Comparison of ENCODE assay signal across 21 cellular contexts in the genomic region with DNA sequence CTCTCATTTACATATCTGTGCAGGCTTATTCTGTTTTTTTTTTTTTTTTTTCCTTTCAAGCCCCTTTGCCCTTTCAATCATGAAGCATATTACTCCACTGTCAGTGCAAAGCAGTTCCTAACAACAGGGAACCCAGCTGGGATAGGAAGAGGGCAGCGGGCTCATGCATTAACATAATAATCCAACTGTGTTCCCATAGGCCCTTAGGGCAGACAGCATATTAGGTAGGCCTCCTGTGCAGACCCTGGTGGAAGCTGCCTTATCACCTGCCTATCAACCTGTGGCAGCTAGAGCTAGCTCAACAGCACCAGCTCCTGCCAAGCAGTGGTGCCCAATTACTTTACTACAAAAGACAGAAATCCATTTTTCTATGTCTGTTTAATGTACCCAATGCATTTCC. TPM values are rescaled to one million over a fixed set of nuclear protein-coding genes. Genes with fewer than 3 reads are reported as not detected.
A peak's percentile ranks its signal among the peaks of the same experiment; 100 is the strongest.
DNase-seq lines count a peak whose midpoint lies in the region; ATAC-seq, FAIRE-seq and TF ChIP-seq lines count a peak whose summit lies in the region.
"Had no signal": no experiment of that assay in that cellular context is flagged by ENCODE, and none has a peak within 500 bp of the region (broad histone marks: within the 10 kb centered on the region; RNA-seq: fewer than 3 reads in every experiment).

No MANE protein-coding gene starts in this region.

- H3K4me2 ChIP-seq in H9 (ENCODE audit: insufficient read depth, insufficient read length, low read length) = no peak overlapping the region

- no peak overlapping the region for H2AK5ac ChIP-seq in H9 (ENCODE audit: insufficient read length, low read length)

- no peak overlapping the region for H2BK20ac ChIP-seq in H9 (ENCODE audit: low read depth, low read length, poor library complexity, severe bottlenecking)

- H3K79me1 ChIP-seq in H9 (ENCODE audit: insufficient read depth, low read depth, low read length, poor library complexity, severe bottlenecking) = no peaks in the 10 kb centered on the region

- no peak overlapping the region for H3K23ac ChIP-seq in H9 (ENCODE audit: insufficient read length, low read depth, low read length)

- no peak overlapping the region for H3K4ac ChIP-seq in H9 (ENCODE audit: low read depth, low read length)

- no peak for TF ChIP-seq POLR2A in GM12891 (IDR thresholded peaks at IDR 0.05; ENCODE audit: low read depth, low read length)

- H3K4me1 ChIP-seq in H9 (ENCODE audit: insufficient read depth, low read length) = no peaks in the 10 kb centered on the region
- H3K4me1 ChIP-seq: lower lobe of right lung, upper lobe of right lung had no signal

- H3K27me3 ChIP-seq in H9 (ENCODE audit: insufficient read depth, low read length) = no peaks in the 10 kb centered on the region
- H3K27me3 ChIP-seq: upper lobe of right lung had no signal

- no peak overlapping the region for H2BK120ac ChIP-seq in H9 (ENCODE audit: low read depth, low read length, poor library complexity, severe bottlenecking)

- H3K9ac ChIP-seq in H9 (ENCODE audit: extremely low read depth, insufficient read length, low read length) = no peak overlapping the region
- H3K9ac ChIP-seq in SK-N-MC (ENCODE audit: insufficient read length) = peak overlapping the region; percentile 13

- DNase-seq in H9 (peak; percentile 75), NCI-H2081 treated with DMSO at 0.1 percent for 48 hours (lab: John Stamatoyannopoulos, UW) (peak; percentile 50), SK-N-MC (ENCODE audit: low read depth, low spot score) (no peak), islet precursor cell (peak; percentile 79), GM12891 (ENCODE audit: insufficient read length, low spot score) (no peak), AG08395 (ENCODE audit: low spot score) (no peak), AML-193 (lab: John Stamatoyannopoulos, UW) (no peak)
- DNase-seq in stimulated activated naive B cell treated with anti-CD40 and anti-IgM and Interleukin-4, amounts not matched to agents 10 μg/mL and 1 μg/mL and 100 μg/mL, for 72 hours = no peak
- DNase-seq: activated CD8-positive, alpha-beta memory T cell treated with anti-CD3 and anti-CD28 coated beads, Interleukin-2, amount 50 U/mL, for 4 hours; activated effector memory CD4-positive, alpha-beta T cell treated with Interleukin-2 at 50 U/mL for 16 hours; activated naive CD8-positive, alpha-beta T cell treated with anti-CD3 and anti-CD28 coated beads, Interleukin-2, amount 50 U/mL, for 24 hours; lower lobe of right lung; occipital lobe; OCI-M1; SHP77 treated with DMSO at 0.1 percent for 48 hours; stimulated activated CD4-positive, alpha-beta T cell treated with anti-CD3 and anti-CD28 coated beads, Interleukin-4, amount 100 ng/mL, for 1 hour; T-helper 17 cell; upper lobe of right lung; WERI-Rb-1 had no signal

- no peak overlapping the region for H3K56ac ChIP-seq in H9 (ENCODE audit: insufficient read length, low read depth, low read length)

- H3K27ac Mint-ChIP-seq in H9 = no peak overlapping the region
- H3K27ac Mint-ChIP-seq in stimulated activated naive B cell treated with anti-CD40 and anti-IgM and Interleukin-4, amounts not matched to agents 10 μg/mL and 1 μg/mL and 100 μg/mL, for 72 hours = no peak overlapping the region
- H3K27ac Mint-ChIP-seq: activated naive CD8-positive, alpha-beta T cell treated with anti-CD3 and anti-CD28 coated beads, Interleukin-2, amount 50 U/mL, for 24 hours; T-helper 17 cell had no signal

- no peaks in the 10 kb centered on the region for H3K36me3 Mint-ChIP-seq in H9 (ENCODE audit: insufficient read depth in 1 of 3, low read depth in 3 of 3)
- H3K36me3 Mint-ChIP-seq in stimulated activated naive B cell treated with anti-CD40 and anti-IgM and Interleukin-4, amounts not matched to agents 10 μg/mL and 1 μg/mL and 100 μg/mL, for 72 hours = peaks cover 8% of the 10 kb centered on the region in 2 donors
- H3K36me3 Mint-ChIP-seq: brain had no signal

- H3T11ph ChIP-seq in H9 (ENCODE audit: low read length) = no peak overlapping the region

- no peak overlapping the region for H2AFZ ChIP-seq in H9 (ENCODE audit: low read length)

- no peak overlapping the region for H2BK15ac ChIP-seq in H9 (ENCODE audit: low read depth, low read length)

- no peak for FAIRE-seq in GM12891 (lab: Jason Lieb, UNC)
- FAIRE-seq: HepG2 had no signal

- peaks cover 14 to 16% of the 10 kb centered on the region in 2 experiments for H3K4me1 Mint-ChIP-seq in H9
- no peaks in the 10 kb centered on the region for H3K4me1 Mint-ChIP-seq in stimulated activated naive B cell treated with anti-CD40 and anti-IgM and Interleukin-4, amounts not matched to agents 10 μg/mL and 1 μg/mL and 100 μg/mL, for 72 hours
- H3K4me1 Mint-ChIP-seq: activated naive CD8-positive, alpha-beta T cell treated with anti-CD3 and anti-CD28 coated beads, Interleukin-2, amount 50 U/mL, for 24 hours had no signal

- no peak overlapping the region for H3K14ac ChIP-seq in H9 (ENCODE audit: insufficient read depth, low read length)

- no peaks in the 10 kb centered on the region for H3K23me2 ChIP-seq in H9 (ENCODE audit: insufficient read length, low read depth, low read length, poor library complexity, severe bottlenecking)

- H3K4me3 Mint-ChIP-seq in H9 = peak overlapping the region in 1 of 2 experiments; percentile 16; a peak in 1 of 5 replicates
- no peak overlapping the region for H3K4me3 Mint-ChIP-seq in stimulated activated naive B cell treated with anti-CD40 and anti-IgM and Interleukin-4, amounts not matched to agents 10 μg/mL and 1 μg/mL and 100 μg/mL, for 72 hours
- H3K4me3 Mint-ChIP-seq: activated naive CD8-positive, alpha-beta T cell treated with anti-CD3 and anti-CD28 coated beads, Interleukin-2, amount 50 U/mL, for 24 hours; brain; T-helper 17 cell had no signal

- H3K18ac ChIP-seq in H9 (ENCODE audit: insufficient read length, low read depth, low read length) = no peak overlapping the region

- no peak overlapping the region for H2BK5ac ChIP-seq in H9 (ENCODE audit: insufficient read length, low read length)

- no peaks in the 10 kb centered on the region for H3K9me3 Mint-ChIP-seq in H9
- H3K9me3 Mint-ChIP-seq in stimulated activated naive B cell treated with anti-CD40 and anti-IgM and Interleukin-4, amounts not matched to agents 10 μg/mL and 1 μg/mL and 100 μg/mL, for 72 hours = no peaks in the 10 kb centered on the region
- H3K9me3 Mint-ChIP-seq: activated naive CD8-positive, alpha-beta T cell treated with anti-CD3 and anti-CD28 coated beads, Interleukin-2, amount 50 U/mL, for 24 hours; brain had no signal

- H4K91ac ChIP-seq in H9 (ENCODE audit: insufficient read length, low read depth, low read length) = no peak overlapping the region

- no peak overlapping the region for H3K27ac ChIP-seq in H9 (ENCODE audit: insufficient read length, low read depth, low read length)
- peak overlapping the region; percentile 71 for H3K27ac ChIP-seq in SK-N-MC
- H3K27ac ChIP-seq: lower lobe of right lung, upper lobe of right lung, WERI-Rb-1 had no signal

- TF ChIP-seq CTCF in H9 (conservative IDR thresholded peaks at IDR 0.05) = no peak

- H4K8ac ChIP-seq in H9 (replicated peaks; ENCODE audit: insufficient read length, low read depth, low read length) = no peak overlapping the region

- no peaks in the 10 kb centered on the region for H3K27me3 Mint-ChIP-seq in H9 (ENCODE audit: low read depth)
- no peaks in the 10 kb centered on the region for H3K27me3 Mint-ChIP-seq in stimulated activated naive B cell treated with anti-CD40 and anti-IgM and Interleukin-4, amounts not matched to agents 10 μg/mL and 1 μg/mL and 100 μg/mL, for 72 hours
- H3K27me3 Mint-ChIP-seq: activated naive CD8-positive, alpha-beta T cell treated with anti-CD3 and anti-CD28 coated beads, Interleukin-2, amount 50 U/mL, for 24 hours; brain; T-helper 17 cell had no signal

- no peaks in the 10 kb centered on the region for H3K79me2 ChIP-seq in H9 (ENCODE audit: insufficient read depth, low read length)

- WGBS in H9 (ENCODE audit: extremely low coverage, insufficient read length, low lambda C conversion rate) = no CpG with 5 or more reads among the region's 1 CpG

- H3K9me3 ChIP-seq in H9 (ENCODE audit: control insufficient read depth, low read depth, low read length) (no peaks in the 10 kb centered on the region), SK-N-MC (ENCODE audit: low read depth, low read length) (no peaks in the 10 kb centered on the region)
- H3K9me3 ChIP-seq: lower lobe of right lung, upper lobe of right lung had no signal

- H4K5ac ChIP-seq in H9 (ENCODE audit: insufficient read length, low read depth, low read length) = no peak overlapping the region

- H3K36me3 ChIP-seq in SK-N-MC (ENCODE audit: insufficient read depth, low read length) = peaks cover 3% of the 10 kb centered on the region; the same call in 1 of the 2 replicates
- H3K36me3 ChIP-seq: lower lobe of right lung, upper lobe of right lung, WERI-Rb-1 had no signal

- ATAC-seq in stimulated activated naive B cell treated with anti-CD40 and anti-IgM and Interleukin-4, amounts not matched to agents 10 μg/mL and 1 μg/mL and 100 μg/mL, for 72 hours (replicated peaks) = no peak
- ATAC-seq: activated naive CD8-positive, alpha-beta T cell treated with anti-CD3 and anti-CD28 coated beads, Interleukin-2, amount 50 U/mL, for 24 hours; HepG2; lower lobe of right lung; T-helper 17 cell; upper lobe of right lung had no signal

- H3K4me3 ChIP-seq in SK-N-MC = peak overlapping the region; percentile 2; the same call in 1 of the 2 replicates
- H3K4me3 ChIP-seq: lower lobe of right lung, upper lobe of right lung had no signal

- no peak overlapping the region for H2BK12ac ChIP-seq in H9 (ENCODE audit: insufficient read length, low read depth, low read length)

- no peaks in the 10 kb centered on the region for H4K20me1 ChIP-seq in H9 (ENCODE audit: control insufficient read depth, insufficient read depth, insufficient read length)

TF ChIP-seq in GM12891, 5 proteins besides CTCF, POLR2A, EP300 and RAD21:
- no peak for TF ChIP-seq SPI1 (IDR thresholded peaks at IDR 0.05; ENCODE audit: low read depth, low read length)
- TF ChIP-seq POLR2AphosphoS5 (IDR thresholded peaks at IDR 0.05; ENCODE audit: low read depth, low read length) = no peak
- TF ChIP-seq TAF1 (IDR thresholded peaks at IDR 0.05; ENCODE audit: low read depth, low read length) = no peak
- no peak for TF ChIP-seq PAX5 (IDR thresholded peaks at IDR 0.05; ENCODE audit: insufficient read depth, low read length, severe bottlenecking)
- no peak for TF ChIP-seq POU2F2 (IDR thresholded peaks at IDR 0.05; ENCODE audit: low read depth, low read length)
TF ChIP-seq in GM12891: peak in this region for 0.

RNA-seq across cellular contexts. Expression of a gene that starts 49.3 kb away (rescaled TPM):
- total RNA-seq in H9 (2021) = 3.4 and 3.9 TPM in 2 replicates
- polyA plus RNA-seq in GM12891 (2012; ENCODE audit: low read depth, missing spikeins) = 5.0 TPM

Comparison
In these comparisons a context has a peak if more than half of its experiments do, and no peak if none do; other contexts are left out.
1. DNase-seq: peak in H9 (single experiment), NCI-H2081 treated with DMSO at 0.1 percent for 48 hours (single experiment) and islet precursor cell (single experiment); none in SK-N-MC (single experiment), GM12891 (single experiment), AG08395 (single experiment), stimulated activated naive B cell treated with anti-CD40 and anti-IgM and Interleukin-4, amounts not matched to agents 10 μg/mL and 1 μg/mL and 100 μg/mL, for 72 hours (single experiment) and AML-193 (0 of 2).